Comparison of ENCODE assay signal across 18 cellular contexts in the genomic region with DNA sequence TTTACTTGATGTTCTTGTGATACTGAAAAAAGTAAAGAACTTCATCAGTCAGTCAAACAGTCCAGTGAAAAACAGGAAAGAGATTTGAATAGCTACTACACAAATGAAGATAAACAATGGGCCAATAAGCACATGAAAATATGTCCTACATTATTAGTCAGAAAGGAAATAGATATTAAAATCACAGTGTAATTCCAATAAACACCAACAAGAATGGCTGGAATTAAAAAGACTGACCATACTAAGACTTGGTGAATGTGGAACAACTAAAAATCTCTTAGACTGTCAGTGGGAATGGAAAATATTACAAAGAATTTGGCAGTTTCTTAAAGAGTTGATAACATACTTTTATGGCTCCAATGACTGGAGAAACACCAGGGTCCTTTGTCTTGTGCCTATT.
DNase-seq lines count a peak whose midpoint lies in the region; TF ChIP-seq lines count a peak whose summit lies in the region.
"Had no signal": no experiment of that assay in that cellular context is flagged by ENCODE, and none has a peak within 500 bp of the region (broad histone marks: within the 10 kb centered on the region; RNA-seq: fewer than 3 reads in every experiment).

No MANE protein-coding gene starts in this region.

- TF ChIP-seq CTCF in fibroblast of pulmonary artery (IDR thresholded peaks at IDR 0.05; ENCODE audit: low read length, missing control alignments): no peak

- DNase-seq in EH (ENCODE audit: low read depth): peak; percentile 58
- peak; percentile 44 for DNase-seq in dermis blood vessel endothelial cell
- DNase-seq in fibroblast of pulmonary artery (ENCODE audit: low read depth): peak; percentile 14
- DNase-seq in NCI-H2171 treated with DMSO at 0.1 percent for 48 hours (lab: John Stamatoyannopoulos, UW): no peak
- no peak for DNase-seq in DMS114 treated with DMSO at 0.1 percent for 48 hours (lab: John Stamatoyannopoulos, UW; ENCODE audit: unreplicated experiment)
- DNase-seq in KG1 (lab: John Stamatoyannopoulos, UW): no peak
- DNase-seq: AML-193; Caco-2; Calu3; CD4-positive, alpha-beta T cell; CD8-positive, alpha-beta T cell; DMS153; DMS53; DMS79; DND-41; GF-D8 had no signal

- no peak overlapping the region for H3K4me3 ChIP-seq in fibroblast of pulmonary artery (replicated peaks; ENCODE audit: low read depth, low read length)
- H3K4me3 ChIP-seq: A549; BLaER1 treated with 17β-estradiol and CSF1 and Interleukin-3, amounts not matched to agents 10 nM and 100 nM had no signal

Comparison
In these comparisons a context has a peak if more than half of its experiments do, and no peak if none do; other contexts are left out.
1. DNase-seq: peak in EH (single experiment), dermis blood vessel endothelial cell (single experiment) and fibroblast of pulmonary artery (single experiment); none in NCI-H2171 treated with DMSO at 0.1 percent for 48 hours (single experiment), DMS114 treated with DMSO at 0.1 percent for 48 hours (single experiment) and KG1 (single experiment).